8 cellular contexts compared by ENCODE assay signal in the genomic region with DNA sequence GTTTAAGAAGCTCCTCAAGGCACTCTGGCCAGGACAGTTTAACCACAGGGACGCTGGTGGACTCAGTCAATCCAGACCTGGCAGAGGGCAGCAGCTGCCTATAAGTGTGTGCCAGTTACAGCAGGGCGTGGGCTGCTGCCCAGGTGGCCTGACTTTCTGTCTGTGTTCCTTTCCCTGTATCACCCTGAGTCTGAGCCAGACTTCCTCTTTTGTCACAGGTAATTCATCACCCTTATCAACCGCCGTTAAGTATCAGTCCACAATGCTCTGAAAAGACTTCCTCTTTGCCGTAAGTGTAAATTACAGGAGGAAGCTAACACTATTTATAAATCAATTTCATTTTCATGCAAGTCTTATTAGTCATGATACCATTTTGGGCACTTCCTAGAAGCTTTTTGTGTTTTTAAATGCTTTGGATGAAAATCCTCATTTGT. TPM values are rescaled to one million over a fixed set of nuclear protein-coding genes. Genes with fewer than 3 reads are reported as not detected.
DNase-seq lines count a peak whose midpoint lies in the region; ATAC-seq and TF ChIP-seq lines count a peak whose summit lies in the region.

No MANE protein-coding gene starts in this region.

- TF ChIP-seq CTCF in GM12865 (IDR thresholded peaks at IDR 0.05; ENCODE audit: insufficient read depth, low read depth, low read length, missing control alignments): no peak
- TF ChIP-seq CTCF in RWPE2 (IDR thresholded peaks at IDR 0.05; ENCODE audit: poor library complexity, severe bottlenecking): no peak
- no peak for TF ChIP-seq CTCF in psoas muscle (IDR thresholded peaks at IDR 0.05)
- TF ChIP-seq CTCF in tibial artery (IDR thresholded peaks at IDR 0.05): no peak

- H3K4me1 ChIP-seq in RWPE2 (ENCODE audit: insufficient read depth, poor library complexity, severe bottlenecking) (peaks cover 32% of the 10 kb centered on the region), psoas muscle (peaks cover 84% of the 10 kb centered on the region), tibial artery (peaks cover 0 to 48% (median 17%) of the 10 kb centered on the region in 4 donors)

- H3K36me3 Mint-ChIP-seq in IgD-negative memory B cell: no peaks in the 10 kb centered on the region

- peak overlapping the region; percentile 71 to 88 (median 86) for H3K27ac Mint-ChIP-seq in IgD-negative memory B cell

- DNase-seq in GM12865 (ENCODE audit: low read depth): peak; percentile 93
- no peak for DNase-seq in RWPE2 (ENCODE audit: low spot score)
- peak; percentile 73 for DNase-seq in dermis blood vessel endothelial cell
- peak in 1 of 2 donors; percentile 49 for DNase-seq in psoas muscle
- no peak for DNase-seq in medulla oblongata (ENCODE audit: extremely low spot score)
- DNase-seq in tibial artery: no peak

- H3K4me3 ChIP-seq in GM12865 (ENCODE audit: low read depth, low read length) (peak overlapping the region; percentile 17), RWPE2 (ENCODE audit: severe bottlenecking) (no peak overlapping the region), psoas muscle (peak overlapping the region; percentile 29), tibial artery (no peak overlapping the region)

- H3K27me3 Mint-ChIP-seq in IgD-negative memory B cell: no peaks in the 10 kb centered on the region

- peak overlapping the region; percentile 77 to 94 (median 86) for H3K4me3 Mint-ChIP-seq in IgD-negative memory B cell

- H3K27me3 ChIP-seq in RWPE2 (ENCODE audit: insufficient read depth, poor library complexity, severe bottlenecking): no peaks in the 10 kb centered on the region
- no peaks in the 10 kb centered on the region for H3K27me3 ChIP-seq in psoas muscle (ENCODE audit: insufficient read depth in 3 of 3, low read length in 2 of 3)
- no peaks in the 10 kb centered on the region for H3K27me3 ChIP-seq in tibial artery

- H3K9me3 ChIP-seq in RWPE2 (ENCODE audit: severe bottlenecking) (no peaks in the 10 kb centered on the region), psoas muscle (no peaks in the 10 kb centered on the region), tibial artery (no peaks in the 10 kb centered on the region)

- H3K4me1 Mint-ChIP-seq in IgD-negative memory B cell: peaks cover 52 to 76% (median 75%) of the 10 kb centered on the region in 3 donors

- H3K36me3 ChIP-seq in RWPE2 (ENCODE audit: low read depth) (peaks cover 18% of the 10 kb centered on the region), psoas muscle (ENCODE audit: insufficient read depth in 1 of 2, low read depth in 1 of 2) (no peaks in the 10 kb centered on the region), tibial artery (no peaks in the 10 kb centered on the region)

- WGBS in psoas muscle, 3 donors: 13 to 23% (median 15%) methylated on average over 5 of the region's 5 CpGs

- H3K27ac ChIP-seq in RWPE2 (ENCODE audit: poor library complexity, severe bottlenecking) (peak overlapping the region; percentile 51), psoas muscle (peak overlapping the region; percentile 82), tibial artery (peak overlapping the region in 1 of 2 donors; percentile 4)

- H3K9me3 Mint-ChIP-seq in IgD-negative memory B cell: no peaks in the 10 kb centered on the region

- peak; percentile 83 for ATAC-seq in GM21528 (IDR thresholded peaks at IDR 0.05; ENCODE audit: low FRiP score, unreplicated experiment)
- peak; percentile 58 for ATAC-seq in RWPE2 (ENCODE audit: low read depth)
- ATAC-seq in psoas muscle: peak; percentile 55 to 71 (median 58)

- intact Hi-C loops in psoas muscle (cut with DNase I): no loop called here
- intact Hi-C loops in tibial artery (cut with DNase I; ENCODE audit: low total_unique reads): no loop called here

RNA-seq across cellular contexts. Expression of a gene that starts 7.0 kb away (rescaled TPM):
- polyA plus RNA-seq in IgD-negative memory B cell (17.3 TPM), psoas muscle (100 to 1,000 TPM in 2 of 3 donors, 10 to 100 TPM in 1; 82.0 to 291 (median 146) TPM)
- total RNA-seq in dermis blood vessel endothelial cell (24.0 and 36.3 TPM in 2 replicates), psoas muscle (100 to 1,000 TPM; 109 to 382 (median 250) TPM)

Comparison
In these comparisons a context has a peak if more than half of its experiments do, and no peak if none do; other contexts are left out.
1. DNase-seq: peak in GM12865 (single experiment) and dermis blood vessel endothelial cell (single experiment); none in RWPE2 (single experiment), medulla oblongata (single experiment) and tibial artery (0 of 2).
2. H3K4me3 ChIP-seq: peak in GM12865 (single experiment) and psoas muscle (single experiment); none in RWPE2 (single experiment) and tibial artery (0 of 2).
3. Peak in every context shown above with its lines, with median percentiles within 50 percentile points of each other: ATAC-seq.